19 cellular contexts compared by ENCODE assay signal in the genomic region with DNA sequence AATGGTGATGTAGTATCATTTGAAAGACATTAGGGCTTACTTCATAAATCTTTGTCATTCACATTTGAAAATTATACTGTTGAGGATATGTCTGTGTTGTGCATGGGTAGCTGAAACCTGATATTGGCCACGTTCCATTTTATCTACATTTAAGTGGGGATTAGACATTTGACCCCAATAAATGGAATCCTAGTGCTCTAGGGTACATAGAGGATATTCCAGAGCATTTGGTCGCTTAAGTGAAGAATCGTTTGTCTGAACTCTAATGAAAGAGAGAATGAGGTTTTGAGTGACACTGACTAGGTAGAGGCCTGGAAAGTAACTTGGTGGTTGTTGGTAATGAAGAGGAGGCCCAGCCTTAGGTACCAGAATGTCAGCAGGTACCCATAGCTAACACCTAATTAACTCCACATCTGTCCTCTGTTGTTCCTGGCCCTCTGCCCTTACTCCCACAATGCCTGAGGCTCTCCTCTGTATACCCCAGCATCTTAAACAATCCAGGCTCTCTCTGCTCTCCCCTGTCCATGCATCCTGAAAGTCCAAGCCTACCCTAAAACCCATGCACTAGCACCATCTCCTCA.
"Had no signal": no experiment of that assay in that cellular context is flagged by ENCODE, and none has a peak within 500 bp of the region (broad histone marks: within the 10 kb centered on the region; RNA-seq: fewer than 3 reads in every experiment).

No MANE protein-coding gene starts in this region.

- H3K27ac Mint-ChIP-seq: activated CD4-positive, alpha-beta T cell treated with anti-CD3 and anti-CD28 coated beads, Interleukin-2, amount 10 ng/mL, durations not matched to agents 7 days and 5 days; activated naive CD4-positive, alpha-beta T cell treated with anti-CD3 and anti-CD28 coated beads for 36 hours; endodermal cell had no signal

- H3K4me3 Mint-ChIP-seq: activated CD4-positive, alpha-beta T cell treated with anti-CD3 and anti-CD28 coated beads, Interleukin-2, amount 10 ng/mL, durations not matched to agents 7 days and 5 days; activated naive CD4-positive, alpha-beta T cell treated with anti-CD3 and anti-CD28 coated beads for 36 hours; activated T-cell treated with anti-CD3 and anti-CD28 coated beads, Interleukin-2, amount 50 U/mL, for 4 hours; endodermal cell had no signal

- H3K36me3 ChIP-seq: brain microvascular endothelial cell, spleen, tibial nerve, uterus had no signal

- ATAC-seq: activated T-cell treated with anti-CD3 and anti-CD28 coated beads, Interleukin-2, amount 50 U/mL, for 4 hours; foreskin keratinocyte had no signal

- H3K9me3 ChIP-seq: spleen, tibial nerve, uterus had no signal

- H3K27me3 ChIP-seq: brain microvascular endothelial cell, dorsolateral prefrontal cortex, spleen, tibial nerve, uterus had no signal

- H3K9me3 Mint-ChIP-seq: activated CD4-positive, alpha-beta T cell treated with anti-CD3 and anti-CD28 coated beads, Interleukin-2, amount 10 ng/mL, durations not matched to agents 7 days and 5 days; activated naive CD4-positive, alpha-beta T cell treated with anti-CD3 and anti-CD28 coated beads for 36 hours; activated T-cell treated with anti-CD3 and anti-CD28 coated beads, Interleukin-2, amount 50 U/mL, for 4 hours; endodermal cell had no signal

- DNase-seq: activated CD4-positive, alpha-beta T cell treated with anti-CD3 and anti-CD28 coated beads, Interleukin-2, amount 10 ng/mL, durations not matched to agents 7 days and 5 days; activated CD8-positive, alpha-beta memory T cell treated with anti-CD3 and anti-CD28 coated beads, Interleukin-2, amount 50 U/mL, for 4 hours; activated naive CD4-positive, alpha-beta T cell treated with anti-CD3 and anti-CD28 coated beads for 36 hours; activated T-cell treated with anti-CD3 and anti-CD28 coated beads, Interleukin-2, amount 50 U/mL, for 4 hours; brain microvascular endothelial cell; central memory CD4-positive, alpha-beta T cell; dorsolateral prefrontal cortex; endodermal cell; foreskin keratinocyte; hypothalamus; midbrain; occipital lobe; retina; spleen; stimulated activated CD8-positive, alpha-beta memory T cell treated with anti-CD3 and anti-CD28 coated beads, Interleukin-4, amount 100 ng/mL, for 48 hours; stimulated activated naive CD4-positive, alpha-beta T cell treated with Interleukin-2 at 50 U/mL for 16 hours; uterus had no signal

- H3K4me3 ChIP-seq: dorsolateral prefrontal cortex, lung, spleen, tibial nerve, uterus had no signal

- H3K4me1 Mint-ChIP-seq: endodermal cell had no signal

- H3K27ac ChIP-seq: brain microvascular endothelial cell, dorsolateral prefrontal cortex, foreskin keratinocyte, spleen, tibial nerve, uterus had no signal

- H3K4me1 ChIP-seq: foreskin keratinocyte, spleen, uterus had no signal
